ENCODE assay signal across 14 cellular contexts in the genomic region with DNA sequence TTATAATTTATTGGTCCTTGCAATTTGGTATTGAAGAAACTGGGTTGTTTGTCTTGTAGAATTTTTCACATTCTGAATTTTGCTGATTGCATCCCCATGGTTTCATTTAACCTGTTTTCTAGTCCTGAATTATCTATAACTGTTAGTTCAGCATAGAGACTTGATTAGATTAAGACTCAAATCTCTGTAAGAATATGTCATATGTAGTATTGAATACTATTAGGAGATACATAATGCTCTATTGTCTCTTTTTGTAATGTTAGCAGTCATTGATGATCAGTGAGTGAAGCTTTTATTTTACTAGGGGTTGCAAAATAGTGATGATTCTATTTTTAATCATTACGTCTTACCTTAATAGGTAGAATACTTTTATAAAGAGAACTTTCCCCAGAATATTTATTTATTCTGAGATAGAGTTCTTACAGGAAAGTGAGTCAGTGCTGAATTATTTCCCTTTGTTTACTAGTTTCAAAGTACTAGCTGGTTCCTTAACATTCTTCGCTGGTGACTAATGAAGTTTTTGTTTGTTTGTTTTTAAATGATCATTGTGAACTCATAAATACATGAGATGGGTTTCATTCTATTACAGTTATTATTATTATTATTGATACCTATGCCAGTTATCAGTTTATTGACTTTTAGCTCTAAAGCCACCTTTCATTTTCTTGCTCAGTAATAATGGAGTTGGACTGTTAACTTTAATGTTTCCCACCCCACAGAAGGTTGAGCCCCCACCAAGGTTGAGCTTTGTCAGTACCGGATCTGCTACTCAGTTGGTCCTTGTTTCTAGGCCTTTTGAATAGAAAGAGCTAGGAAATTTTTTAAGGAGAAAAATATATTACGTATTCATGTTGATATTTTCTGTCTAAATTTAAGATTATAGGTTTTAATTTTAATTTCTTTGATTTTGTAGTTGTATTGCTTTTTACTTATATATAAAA.
A peak's percentile ranks its signal among the peaks of the same experiment; 100 is the strongest.
DNase-seq lines count a peak whose midpoint lies in the region; TF ChIP-seq lines count a peak whose summit lies in the region.
"Had no signal": no experiment of that assay in that cellular context is flagged by ENCODE, and none has a peak within 500 bp of the region (broad histone marks: within the 10 kb centered on the region; RNA-seq: fewer than 3 reads in every experiment).

No MANE protein-coding gene starts in this region.

- peak overlapping the region; percentile 62 for H3K9ac ChIP-seq in endodermal cell (ENCODE audit: extremely low read depth, low read length, poor library complexity, severe bottlenecking)
- no peak overlapping the region for H3K9ac ChIP-seq in liver (ENCODE audit: low read depth in 1 of 2, low read length in 2 of 2)

- TF ChIP-seq CTCF in endodermal cell (conservative IDR thresholded peaks at IDR 0.05) (no peak), liver (IDR thresholded peaks at IDR 0.05; ENCODE audit: low read depth, low read length, missing input control) (no peak), esophagus muscularis mucosa (IDR thresholded peaks at IDR 0.05) (no peak), CD14-positive monocyte (IDR thresholded peaks at IDR 0.05) (no peak)

- H3K4me1 ChIP-seq in endodermal cell (ENCODE audit: control insufficient read depth, insufficient read depth, low read length) (peaks cover 5% of the 10 kb centered on the region), liver (ENCODE audit: control insufficient read depth in 4 of 4, insufficient read depth in 4 of 4, low read length in 3 of 4) (peaks cover 0 to 7% (median under 1%) of the 10 kb centered on the region in 4 donors), esophagus muscularis mucosa (no peaks in the 10 kb centered on the region)

- H3K27ac ChIP-seq in endodermal cell (ENCODE audit: low read depth, low read length) = no peak overlapping the region
- H3K27ac ChIP-seq in liver (ENCODE audit: low read depth in 1 of 2, low read length in 2 of 2) = no peak overlapping the region
- H3K27ac ChIP-seq in esophagus muscularis mucosa (replicated peaks in 1 of 4) = no peak overlapping the region
- H3K27ac ChIP-seq: VCaP had no signal

- in situ Hi-C loops in Caki2 (cut with HindIII; ENCODE audit: low pct_unique_long_range_greater_than_20kb, low sequenced_read_pairs) = no loop called here

- WGBS in endodermal cell (ENCODE audit: insufficient coverage in 1 of 2, insufficient read length in 1 of 2), 2 experiments = 54% methylated on average over 3 of the region's 4 CpGs; no CpG with 5 or more reads in 1 of the 2 experiments
- WGBS in liver = 85% methylated on average over 4 of the region's 4 CpGs
- 84% methylated on average over 4 of the region's 4 CpGs for WGBS in esophagus muscularis mucosa

- H3K27me3 ChIP-seq in endodermal cell (ENCODE audit: control insufficient read depth, insufficient read depth, low read length, poor library complexity, severe bottlenecking) = no peaks in the 10 kb centered on the region
- H3K27me3 ChIP-seq in liver (ENCODE audit: control insufficient read depth in 4 of 4, insufficient read depth in 4 of 4, low read length in 3 of 4) = no peaks in the 10 kb centered on the region
- H3K27me3 ChIP-seq in esophagus muscularis mucosa = no peaks in the 10 kb centered on the region

- peak overlapping the region; percentile 50 for H3K4me3 ChIP-seq in endodermal cell (ENCODE audit: low read length)
- H3K4me3 ChIP-seq in liver (ENCODE audit: low read depth in 1 of 3, low read length in 3 of 3) = no peak overlapping the region
- H3K4me3 ChIP-seq in esophagus muscularis mucosa = no peak overlapping the region
- H3K4me3 ChIP-seq: thoracic aorta had no signal

- TF ChIP-seq POLR2A in esophagus muscularis mucosa (IDR thresholded peaks at IDR 0.05; ENCODE audit: low read depth) = no peak

- H3K9me3 ChIP-seq in endodermal cell (ENCODE audit: control insufficient read depth, low read length) (no peaks in the 10 kb centered on the region), liver (ENCODE audit: control insufficient read depth in 4 of 4, low read length in 3 of 4) (no peaks in the 10 kb centered on the region), esophagus muscularis mucosa (no peaks in the 10 kb centered on the region)
- H3K9me3 ChIP-seq: thoracic aorta had no signal

- H3K9me3 Mint-ChIP-seq in endodermal cell = no peaks in the 10 kb centered on the region
- H3K9me3 Mint-ChIP-seq in CD14-positive monocyte = peaks cover 0 to 2% (median 0%) of the 10 kb centered on the region in 7 donors

- H3K4me3 Mint-ChIP-seq in endodermal cell = no peak overlapping the region
- no peak overlapping the region for H3K4me3 Mint-ChIP-seq in CD14-positive monocyte

- H3K36me3 ChIP-seq in endodermal cell (ENCODE audit: control insufficient read depth, insufficient read depth, low read length) (peaks cover 8% of the 10 kb centered on the region), liver (ENCODE audit: control insufficient read depth in 4 of 4, insufficient read depth in 3 of 4, low read depth in 1 of 4, low read length in 3 of 4) (peaks cover 0 to 2% (median 0%) of the 10 kb centered on the region in 4 donors), esophagus muscularis mucosa (no peaks in the 10 kb centered on the region)
- H3K36me3 ChIP-seq: thoracic aorta had no signal

- H3K27ac Mint-ChIP-seq in endodermal cell = peak overlapping the region; percentile 92
- no peak overlapping the region for H3K27ac Mint-ChIP-seq in CD14-positive monocyte

- intact Hi-C loops in esophagus muscularis mucosa (cut with DNase I) = no loop called here
- intact Hi-C loops in CD14-positive monocyte (cut with micrococcal nuclease) = no loop called here

- no peak for TF ChIP-seq RAD21 in liver (IDR thresholded peaks at IDR 0.05)

- H3K36me3 Mint-ChIP-seq in endodermal cell (ENCODE audit: low read depth) (peaks cover 5% of the 10 kb centered on the region), CD14-positive monocyte (peaks cover 0 to 3% of the 10 kb centered on the region in 2 donors)

- TF ChIP-seq EP300 in esophagus muscularis mucosa (IDR thresholded peaks at IDR 0.05) = no peak

- H3K27me3 Mint-ChIP-seq in endodermal cell (ENCODE audit: insufficient read depth) (no peaks in the 10 kb centered on the region), CD14-positive monocyte (ENCODE audit: low read depth in 3 of 3) (no peaks in the 10 kb centered on the region)

- DNase-seq in Caki2 (ENCODE audit: low read depth) (peak; percentile 53), LoVo (ENCODE audit: low spot score) (peak; percentile 74), endodermal cell (peak; percentile 48), DMS153 (lab: John Stamatoyannopoulos, UW) (no peak), esophagus muscularis mucosa (ENCODE audit: extremely low spot score) (no peak), CD14-positive monocyte (ENCODE audit: low spot score) (no peak), activated gamma-delta T cell treated with Interleukin-2 at 50 U/mL for 16 hours (no peak)
- DNase-seq: effector CD8-positive, alpha-beta T cell; KBM-7; NCI-H82; stimulated activated CD4-positive, alpha-beta T cell treated with anti-CD3 and anti-CD28 coated beads, Interleukin-4, amount 100 ng/mL, for 4 hours had no signal

- H3K4me1 Mint-ChIP-seq in endodermal cell (peaks cover 20% of the 10 kb centered on the region), CD14-positive monocyte (peaks cover 26% of the 10 kb centered on the region)

TF ChIP-seq in liver, 16 proteins besides CTCF, POLR2A, EP300 and RAD21:
- peak; percentile 47 to 64 for TF ChIP-seq JUND (IDR thresholded peaks at IDR 0.05)
- TF ChIP-seq, protein P1, sequence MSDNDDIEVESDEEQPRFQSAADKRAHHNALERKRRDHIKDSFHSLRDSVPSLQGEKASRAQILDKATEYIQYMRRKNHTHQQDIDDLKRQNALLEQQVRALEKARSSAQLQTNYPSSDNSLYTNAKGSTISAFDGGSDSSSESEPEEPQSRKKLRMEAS (IDR thresholded peaks at IDR 0.05) = no peak
- no peak for TF ChIP-seq NR2F2 (IDR thresholded peaks at IDR 0.05)
- TF ChIP-seq RXRA (IDR thresholded peaks at IDR 0.05) = no peak
TF ChIP-seq in liver: peak in this region for 1.

Comparison
In these comparisons a context has a peak if more than half of its experiments do, and no peak if none do; other contexts are left out.
1. DNase-seq: peak in Caki2 (single experiment), LoVo (single experiment) and endodermal cell (single experiment); none in DMS153 (single experiment), esophagus muscularis mucosa (single experiment), CD14-positive monocyte (single experiment) and activated gamma-delta T cell treated with Interleukin-2 at 50 U/mL for 16 hours (single experiment).